ENCODE assay signal across 8 cellular contexts in genomic region chr18:13530879-13531387, GRCh38.
DNase-seq lines count a peak whose midpoint lies in the region; ATAC-seq, FAIRE-seq and TF ChIP-seq lines count a peak whose summit lies in the region.

No MANE protein-coding gene starts in this region.

- H3K9me3 Mint-ChIP-seq in activated T-helper 17 cell treated with anti-CD3 and anti-CD28 coated beads, Interleukin-2, amount 50 U/mL, for 72 hours = no peaks in the 10 kb centered on the region

- no peaks in the 10 kb centered on the region for H3K27me3 ChIP-seq in left ventricle myocardium inferior (ENCODE audit: low read depth)

- peak; percentile 32 for ATAC-seq in activated T-helper 17 cell treated with anti-CD3 and anti-CD28 coated beads, Interleukin-2, amount 50 U/mL, for 72 hours (replicated peaks)
- ATAC-seq in GM19467 (IDR thresholded peaks at IDR 0.05; ENCODE audit: unreplicated experiment) = no peak
- no peak for ATAC-seq in HG03045 (IDR thresholded peaks at IDR 0.05; ENCODE audit: unreplicated experiment)

- TF ChIP-seq CTCF in D721Med (IDR thresholded peaks at IDR 0.05; ENCODE audit: insufficient read depth, missing control alignments) (peak; percentile 63), left ventricle myocardium inferior (IDR thresholded peaks at IDR 0.05; ENCODE audit: borderline replicate concordance) (peak; percentile 70)

- H3K9me3 ChIP-seq in left ventricle myocardium inferior (replicated peaks) = no peaks in the 10 kb centered on the region

- DNase-seq in D721Med (ENCODE audit: insufficient read length, low spot score) (no peak), HT1080 (ENCODE audit: low read depth) (peak; percentile 15), left ventricle myocardium inferior (peak; percentile 62), retina (peak; percentile 38)
- DNase-seq in stimulated activated CD4-positive, alpha-beta T cell treated with anti-CD3 and anti-CD28 coated beads, Interleukin-4, amount 100 ng/mL, for 24 hours = no peak

- no peaks in the 10 kb centered on the region for H3K36me3 Mint-ChIP-seq in activated T-helper 17 cell treated with anti-CD3 and anti-CD28 coated beads, Interleukin-2, amount 50 U/mL, for 72 hours (ENCODE audit: low read depth)

- intact Hi-C loops in left ventricle myocardium inferior (cut with micrococcal nuclease) = loop anchor here (10.0 kb wide), 1 partner anchor 316 kb away; the partner anchor contains the start of gene LDLRAD4

- H3K4me1 ChIP-seq in left ventricle myocardium inferior = peaks cover 18% of the 10 kb centered on the region

- H3K4me1 Mint-ChIP-seq in activated T-helper 17 cell treated with anti-CD3 and anti-CD28 coated beads, Interleukin-2, amount 50 U/mL, for 72 hours = peaks cover 37% of the 10 kb centered on the region

- no peak for FAIRE-seq in D721Med (lab: Jason Lieb, UNC)

- H3K27ac Mint-ChIP-seq in activated T-helper 17 cell treated with anti-CD3 and anti-CD28 coated beads, Interleukin-2, amount 50 U/mL, for 72 hours = no peak overlapping the region

- H3K36me3 ChIP-seq in left ventricle myocardium inferior = no peaks in the 10 kb centered on the region

- H3K27ac ChIP-seq in left ventricle myocardium inferior (replicated peaks) = peak overlapping the region; percentile 31

- no peak overlapping the region for H3K4me3 Mint-ChIP-seq in activated T-helper 17 cell treated with anti-CD3 and anti-CD28 coated beads, Interleukin-2, amount 50 U/mL, for 72 hours

- no peaks in the 10 kb centered on the region for H3K27me3 Mint-ChIP-seq in activated T-helper 17 cell treated with anti-CD3 and anti-CD28 coated beads, Interleukin-2, amount 50 U/mL, for 72 hours

- H3K4me3 ChIP-seq in left ventricle myocardium inferior = no peak overlapping the region

Comparison
In these comparisons a context has a peak if more than half of its experiments do, and no peak if none do; other contexts are left out.
1. DNase-seq: peak in HT1080 (single experiment), left ventricle myocardium inferior (single experiment) and retina (single experiment); none in D721Med (single experiment) and stimulated activated CD4-positive, alpha-beta T cell treated with anti-CD3 and anti-CD28 coated beads, Interleukin-4, amount 100 ng/mL, for 24 hours (single experiment).